7 cellular contexts compared by ENCODE assay signal in genomic region chr2:176554107-176555048, GRCh38.
DNase-seq lines count a peak whose midpoint lies in the region; ATAC-seq and TF ChIP-seq lines count a peak whose summit lies in the region.

No MANE protein-coding gene starts in this region.

- H3K27me3 Mint-ChIP-seq in glutamatergic neuron (ENCODE audit: unreplicated experiment) = peaks cover 2% of the 10 kb centered on the region

- H3K27me3 ChIP-seq in PC-3 (ENCODE audit: low read length) (no peaks in the 10 kb centered on the region), adipocyte (replicated peaks; ENCODE audit: control insufficient read depth, insufficient read depth, low read length) (peaks cover 10% of the 10 kb centered on the region), parathyroid adenoma (ENCODE audit: control insufficient read depth, insufficient read depth, low read length) (no peaks in the 10 kb centered on the region)

- H3K4me3 ChIP-seq in Jurkat, Clone E6-1 (ENCODE audit: low read length) = peak overlapping the region; percentile 61
- peak overlapping the region; percentile 72 for H3K4me3 ChIP-seq in PC-3 (ENCODE audit: low read length)
- peak overlapping the region; percentile 80 for H3K4me3 ChIP-seq in adipocyte (ENCODE audit: low read length)
- H3K4me3 ChIP-seq in parathyroid adenoma (ENCODE audit: low read depth, low read length) = peak overlapping the region; percentile 32

- no peaks in the 10 kb centered on the region for H3K36me3 Mint-ChIP-seq in glutamatergic neuron (ENCODE audit: unreplicated experiment)

- H3K4me3 Mint-ChIP-seq in glutamatergic neuron (ENCODE audit: unreplicated experiment) = peak overlapping the region; percentile 76

- H3K36me3 ChIP-seq in PC-3 (ENCODE audit: low read depth, low read length) = no peaks in the 10 kb centered on the region
- H3K36me3 ChIP-seq in adipocyte (ENCODE audit: control insufficient read depth, insufficient read depth, low read length, severe bottlenecking) = no peaks in the 10 kb centered on the region
- no peaks in the 10 kb centered on the region for H3K36me3 ChIP-seq in parathyroid adenoma (ENCODE audit: control insufficient read depth, insufficient read depth, low read length)

- TF ChIP-seq CTCF in GM10266 (IDR thresholded peaks at IDR 0.05; ENCODE audit: control insufficient read depth, insufficient read depth, low read depth, missing control alignments) (peak; percentile 65), PC-3 (conservative IDR thresholded peaks at IDR 0.05; ENCODE audit: low read depth, low read length) (peak; percentile 89), glutamatergic neuron (IDR thresholded peaks at IDR 0.05; ENCODE audit: partially characterized antibody, unreplicated experiment) (peak; percentile 94), parathyroid adenoma (IDR thresholded peaks at IDR 0.05) (peak; percentile 74)

- H3K4me1 Mint-ChIP-seq in glutamatergic neuron (ENCODE audit: low read depth, unreplicated experiment) = peaks cover 7% of the 10 kb centered on the region

- H3K27ac ChIP-seq in PC-3 (ENCODE audit: low read length) = peak overlapping the region; percentile 54
- H3K27ac ChIP-seq in parathyroid adenoma = peak overlapping the region; percentile 43

- no peaks in the 10 kb centered on the region for H3K9me2 ChIP-seq in PC-3 (replicated peaks; ENCODE audit: low read length)

- ATAC-seq in PC-3 = peak; percentile 52
- ATAC-seq in HG03159 (IDR thresholded peaks at IDR 0.05; ENCODE audit: unreplicated experiment) = no peak

- intact Hi-C loops in PC-3 (cut with micrococcal nuclease) = loop anchor here (1.0 to 10.0 kb wide), 4 partner anchors 84 to 414 kb away; no protein-coding TSS in a partner anchor

- DNase-seq in GM10266 (ENCODE audit: extremely low spot score) = peak; percentile 56
- DNase-seq in Jurkat, Clone E6-1 (ENCODE audit: low read depth, low spot score) = peak; percentile 67
- peak; percentile 85 for DNase-seq in PC-3
- peak; percentile 85 for DNase-seq in adipocyte (ENCODE audit: low read depth)
- DNase-seq in glutamatergic neuron = peak; percentile 36

- H4K20me1 ChIP-seq in PC-3 (ENCODE audit: low read length) = no peaks in the 10 kb centered on the region

- BruUV-seq in PC-3 (replicated peaks; lab: Mats Ljungman, UMichigan) = no TSS peak

- H3K79me2 ChIP-seq in PC-3 (ENCODE audit: low read length) (no peaks in the 10 kb centered on the region), parathyroid adenoma (no peaks in the 10 kb centered on the region)

- H3K4me2 ChIP-seq in PC-3 (ENCODE audit: low read length) (peak overlapping the region; percentile 90), parathyroid adenoma (ENCODE audit: low read length) (peak overlapping the region; percentile 60)

- CTCF ChIA-PET in PC-3 (lab: Charles Lee) = interaction anchor here (0.6 to 3.2 kb wide), 19 partner anchors 29 to 1675 kb away, joined by 3 to 29 read pairs (median 5); no protein-coding TSS in a partner anchor

- peaks cover 8% of the 10 kb centered on the region for H3F3A ChIP-seq in PC-3 (ENCODE audit: low read length, unreplicated experiment)

- H3K4me1 ChIP-seq in PC-3 (ENCODE audit: insufficient read depth, low read length) (peaks cover 32% of the 10 kb centered on the region), adipocyte (ENCODE audit: control insufficient read depth, insufficient read depth, low read length) (peaks cover 23% of the 10 kb centered on the region), parathyroid adenoma (no peaks in the 10 kb centered on the region)

- H3K9ac ChIP-seq in PC-3 (ENCODE audit: low read length) = peak overlapping the region; percentile 57
- H3K9ac ChIP-seq in adipocyte (ENCODE audit: low read length) = peak overlapping the region; percentile 74
- no peak overlapping the region for H3K9ac ChIP-seq in parathyroid adenoma

- H3K9me3 Mint-ChIP-seq in glutamatergic neuron (ENCODE audit: unreplicated experiment) = no peaks in the 10 kb centered on the region

- H2AFZ ChIP-seq in PC-3 (ENCODE audit: low read length) (peak overlapping the region; percentile 98), parathyroid adenoma (peak overlapping the region; percentile 50)

- H3K27ac Mint-ChIP-seq in glutamatergic neuron (ENCODE audit: unreplicated experiment) = peak overlapping the region; percentile 77

- H3K9me3 ChIP-seq in PC-3 (ENCODE audit: low read length) (no peaks in the 10 kb centered on the region), adipocyte (ENCODE audit: control insufficient read depth, low read length) (no peaks in the 10 kb centered on the region), parathyroid adenoma (ENCODE audit: control insufficient read depth, low read length) (no peaks in the 10 kb centered on the region)

- POLR2A ChIA-PET in PC-3 (lab: Charles Lee; ENCODE audit: unreplicated experiment) = interaction anchor here (0.5 kb wide), 2 partner anchors 61 to 423 kb away, joined by 3 to 5 read pairs; no protein-coding TSS in a partner anchor
